Comparison of ENCODE assay signal across 8 cellular contexts in genomic region chr2:216057688-216058193, GRCh38. TPM values are rescaled to one million over a fixed set of nuclear protein-coding genes. Genes with fewer than 3 reads are reported as not detected.
DNase-seq lines count a peak whose midpoint lies in the region; ATAC-seq and TF ChIP-seq lines count a peak whose summit lies in the region.

No MANE protein-coding gene starts in this region.

- H3K9me3 Mint-ChIP-seq in activated T-helper 1 cell treated with anti-CD3 and anti-CD28 coated beads, Interleukin-12 subunit alpha, Interleukin-12 subunit beta, Interleukin-2, Interleukin-4 antibody, amounts not matched to agents 30 ng/mL and 10 ng/mL and 1 ng/mL, durations not matched to agents 14 hours and 24 hours and 36 hours, result no peaks in the 10 kb centered on the region

- in situ Hi-C loops in GM23248 (cut with MboI), result no loop called here

- POLR2A ChIA-PET in GM10248 (lab: Yijun Ruan, JAX), result no interaction called here

- no peaks in the 10 kb centered on the region for H3K36me3 ChIP-seq in GM23248 (ENCODE audit: low read depth)
- no peaks in the 10 kb centered on the region for H3K36me3 ChIP-seq in right atrium auricular region

- H3K36me3 Mint-ChIP-seq in activated T-helper 1 cell treated with anti-CD3 and anti-CD28 coated beads, Interleukin-12 subunit alpha, Interleukin-12 subunit beta, Interleukin-2, Interleukin-4 antibody, amounts not matched to agents 30 ng/mL and 10 ng/mL and 1 ng/mL, durations not matched to agents 14 hours and 24 hours and 36 hours (ENCODE audit: low read depth), result peaks cover 24% of the 10 kb centered on the region

- H3K9ac ChIP-seq in GM23248, result no peak overlapping the region

- no peaks in the 10 kb centered on the region for H3K9me2 ChIP-seq in GM23248 (ENCODE audit: insufficient read depth)

- H3K27ac ChIP-seq in GM23248 (no peak overlapping the region), right atrium auricular region (no peak overlapping the region)

- H3K27me3 ChIP-seq in GM23248 (replicated peaks; ENCODE audit: insufficient read depth), result no peaks in the 10 kb centered on the region
- no peaks in the 10 kb centered on the region for H3K27me3 ChIP-seq in right atrium auricular region

- peak; percentile 94 for ATAC-seq in left colon

- peak overlapping the region; percentile 81 for H3K4me3 Mint-ChIP-seq in activated T-helper 1 cell treated with anti-CD3 and anti-CD28 coated beads, Interleukin-12 subunit alpha, Interleukin-12 subunit beta, Interleukin-2, Interleukin-4 antibody, amounts not matched to agents 30 ng/mL and 10 ng/mL and 1 ng/mL, durations not matched to agents 14 hours and 24 hours and 36 hours

- H3K9me3 ChIP-seq in GM23248 (ENCODE audit: low read depth) (no peaks in the 10 kb centered on the region), right atrium auricular region (no peaks in the 10 kb centered on the region)

- WGBS in GM23248 (ENCODE audit: low coverage in 1 of 2, low lambda C conversion rate in 2 of 2, missing lambda C conversion rate in 2 of 2), 2 experiments, result 85 to 90% methylated on average over 7 of the region's 7 CpGs

- H3F3A ChIP-seq in GM23248 (ENCODE audit: insufficient read depth), result peaks cover 7% of the 10 kb centered on the region; the same call in 1 of the 2 replicates

- H4K20me1 ChIP-seq in GM23248 (ENCODE audit: insufficient read depth), result no peaks in the 10 kb centered on the region

- H3K79me2 ChIP-seq in GM23248 (ENCODE audit: insufficient read depth), result no peaks in the 10 kb centered on the region

- H3K4me1 Mint-ChIP-seq in activated T-helper 1 cell treated with anti-CD3 and anti-CD28 coated beads, Interleukin-12 subunit alpha, Interleukin-12 subunit beta, Interleukin-2, Interleukin-4 antibody, amounts not matched to agents 30 ng/mL and 10 ng/mL and 1 ng/mL, durations not matched to agents 14 hours and 24 hours and 36 hours (ENCODE audit: low read depth), result peaks cover 32% of the 10 kb centered on the region

- H3K4me3 ChIP-seq in GM23248, result no peak overlapping the region
- no peak overlapping the region for H3K4me3 ChIP-seq in right atrium auricular region

- DNase-seq in GM10248 (ENCODE audit: extremely low spot score) (peak; percentile 78), GM23248 (peak; percentile 70), MV-4-11 (lab: John Stamatoyannopoulos, UW) (peak; percentile 76), left colon (peak; percentile 53 to 67), right atrium auricular region (ENCODE audit: low spot score) (no peak), NCI-H2227 treated with DMSO at 0.1 percent for 48 hours (lab: John Stamatoyannopoulos, UW) (no peak)
- DNase-seq in activated T-helper 1 cell treated with anti-CD3 and anti-CD28 coated beads, Interleukin-12 subunit alpha, Interleukin-12 subunit beta, Interleukin-2, Interleukin-4 antibody, amounts not matched to agents 30 ng/mL and 10 ng/mL and 1 ng/mL, durations not matched to agents 14 hours and 24 hours and 36 hours (ENCODE audit: low spot score), result peak; percentile 60
- peak; percentile 30 for DNase-seq in stimulated activated CD8-positive, alpha-beta memory T cell treated with anti-CD3 and anti-CD28 coated beads, Interleukin-4, amount 100 ng/mL, for 24 hours (ENCODE audit: low read depth)

- no peak overlapping the region for H2AFZ ChIP-seq in GM23248

- no peak for TF ChIP-seq CTCF in GM10248 (IDR thresholded peaks at IDR 0.05; ENCODE audit: control extremely low read depth, extremely low read depth, low read depth, missing control alignments)
- TF ChIP-seq CTCF in right atrium auricular region (IDR thresholded peaks at IDR 0.05), result no peak

- H3K27ac Mint-ChIP-seq in activated T-helper 1 cell treated with anti-CD3 and anti-CD28 coated beads, Interleukin-12 subunit alpha, Interleukin-12 subunit beta, Interleukin-2, Interleukin-4 antibody, amounts not matched to agents 30 ng/mL and 10 ng/mL and 1 ng/mL, durations not matched to agents 14 hours and 24 hours and 36 hours, result peak overlapping the region; percentile 91

- intact Hi-C loops in activated T-helper 1 cell treated with anti-CD3 and anti-CD28 coated beads, Interleukin-12 subunit alpha, Interleukin-12 subunit beta, Interleukin-2, Interleukin-4 antibody, amounts not matched to agents 30 ng/mL and 10 ng/mL and 1 ng/mL, durations not matched to agents 14 hours and 24 hours and 36 hours (cut with micrococcal nuclease), result loop anchor here (1.0 to 2.0 kb wide), 2 partner anchors 23 to 25 kb away; partner anchors contain the start of genes PECR and TMEM169
- intact Hi-C loops in left colon (cut with DNase I, micrococcal nuclease), result no loop called here

- no peaks in the 10 kb centered on the region for H3K27me3 Mint-ChIP-seq in activated T-helper 1 cell treated with anti-CD3 and anti-CD28 coated beads, Interleukin-12 subunit alpha, Interleukin-12 subunit beta, Interleukin-2, Interleukin-4 antibody, amounts not matched to agents 30 ng/mL and 10 ng/mL and 1 ng/mL, durations not matched to agents 14 hours and 24 hours and 36 hours (ENCODE audit: insufficient read depth)

- CTCF ChIA-PET in GM10248 (lab: Yijun Ruan, JAX), result interaction anchor here (0.6 to 5.2 kb wide), 9 partner anchors 10 to 55 kb away, joined by 3 to 39 read pairs (median 4); no protein-coding TSS in a partner anchor

- H3K4me2 ChIP-seq in GM23248 (ENCODE audit: unreplicated experiment), result peak overlapping the region; percentile 31

- H3K4me1 ChIP-seq in GM23248 (ENCODE audit: insufficient read depth), result peaks cover 15% of the 10 kb centered on the region
- H3K4me1 ChIP-seq in right atrium auricular region, result no peaks in the 10 kb centered on the region

RNA-seq across cellular contexts. Expression of gene PECR, which starts 23.9 kb away (rescaled TPM):
- total RNA-seq in GM23248 (2014; rRNA removed; shearing (Covaris generic)), result 2.0 and 8.2 TPM in 2 replicates
- 4.2 and 5.4 TPM in 2 replicates for polyA plus RNA-seq in GM23248 (2016; fragmentation: Nextera tagmentation; extraction: Ambion mirVana)
- 14.0 and 17.6 TPM in 2 replicates for total RNA-seq in activated T-helper 1 cell treated with anti-CD3 and anti-CD28 coated beads, Interleukin-12 subunit alpha, Interleukin-12 subunit beta, Interleukin-2, Interleukin-4 antibody, amounts not matched to agents 30 ng/mL and 10 ng/mL and 1 ng/mL, durations not matched to agents 14 hours and 24 hours and 36 hours
- total RNA-seq in left colon (10 to 100 TPM; 20.2 to 26.6 TPM), right atrium auricular region (1 to 10 TPM; 2.0 to 6.0 TPM)

RNA-seq across cellular contexts. Expression of gene TMEM169, which starts 24.0 kb away (rescaled TPM):
- total RNA-seq in GM23248 (2014; rRNA removed; shearing (Covaris generic)), result under 0.01 TPM in 1 of 2 replicates, not detected in the other
- 0.11 and 0.25 TPM in 2 replicates for polyA plus RNA-seq in GM23248 (2016; fragmentation: Nextera tagmentation; extraction: Ambion mirVana)
- total RNA-seq in activated T-helper 1 cell treated with anti-CD3 and anti-CD28 coated beads, Interleukin-12 subunit alpha, Interleukin-12 subunit beta, Interleukin-2, Interleukin-4 antibody, amounts not matched to agents 30 ng/mL and 10 ng/mL and 1 ng/mL, durations not matched to agents 14 hours and 24 hours and 36 hours, result 0.93 and 2.2 TPM in 2 replicates
- total RNA-seq in left colon, result under 1 TPM; 0.22 to 0.37 TPM
- under 1 TPM; 0.26 to 0.94 TPM for total RNA-seq in right atrium auricular region

RNA-seq across cellular contexts. Expression of gene MREG, which starts 44.4 kb away (rescaled TPM):
- total RNA-seq in GM23248 (2014; rRNA removed; shearing (Covaris generic)), result 0.89 and 3.1 TPM in 2 replicates
- 1.8 and 2.5 TPM in 2 replicates for polyA plus RNA-seq in GM23248 (2016; fragmentation: Nextera tagmentation; extraction: Ambion mirVana)
- total RNA-seq in activated T-helper 1 cell treated with anti-CD3 and anti-CD28 coated beads, Interleukin-12 subunit alpha, Interleukin-12 subunit beta, Interleukin-2, Interleukin-4 antibody, amounts not matched to agents 30 ng/mL and 10 ng/mL and 1 ng/mL, durations not matched to agents 14 hours and 24 hours and 36 hours, result 9.2 and 10.1 TPM in 2 replicates
- total RNA-seq in left colon (10 to 100 TPM in 1 of 2 donors, 1 to 10 TPM in 1; 8.9 to 12.4 TPM), right atrium auricular region (under 1 TPM; 0.35 to 0.41 TPM)

RNA-seq across cellular contexts. Expression of gene XRCC5, which starts 51.4 kb away (rescaled TPM):
- 197 and 202 TPM in 2 replicates for total RNA-seq in GM23248 (2014; rRNA removed; shearing (Covaris generic))
- 249 and 254 TPM in 2 replicates for polyA plus RNA-seq in GM23248 (2016; fragmentation: Nextera tagmentation; extraction: Ambion mirVana)
- 430 and 484 TPM in 2 replicates for total RNA-seq in activated T-helper 1 cell treated with anti-CD3 and anti-CD28 coated beads, Interleukin-12 subunit alpha, Interleukin-12 subunit beta, Interleukin-2, Interleukin-4 antibody, amounts not matched to agents 30 ng/mL and 10 ng/mL and 1 ng/mL, durations not matched to agents 14 hours and 24 hours and 36 hours
- total RNA-seq in left colon, result 100 to 1,000 TPM; 163 to 189 TPM
- 10 to 100 TPM; 89.9 to 93.7 TPM for total RNA-seq in right atrium auricular region

Comparison
In these comparisons a context has a peak if more than half of its experiments do, and no peak if none do; other contexts are left out.
1. DNase-seq: peak in GM10248 (single experiment), GM23248 (single experiment), MV-4-11 (single experiment), activated T-helper 1 cell treated with anti-CD3 and anti-CD28 coated beads, Interleukin-12 subunit alpha, Interleukin-12 subunit beta, Interleukin-2, Interleukin-4 antibody, amounts not matched to agents 30 ng/mL and 10 ng/mL and 1 ng/mL, durations not matched to agents 14 hours and 24 hours and 36 hours (single experiment), left colon (2 of 2) and stimulated activated CD8-positive, alpha-beta memory T cell treated with anti-CD3 and anti-CD28 coated beads, Interleukin-4, amount 100 ng/mL, for 24 hours (single experiment); none in right atrium auricular region (single experiment) and NCI-H2227 treated with DMSO at 0.1 percent for 48 hours (single experiment).